Comparison of ENCODE assay signal across 1 cellular context in genomic region chr13:69585656-69586055, GRCh38.
TF ChIP-seq lines count a peak whose summit lies in the region.

No MANE protein-coding gene starts in this region.

TF ChIP-seq in HepG2, 621 proteins besides CTCF, POLR2A, EP300 and RAD21 (continued from another document):
- TF ChIP-seq, protein P1, sequence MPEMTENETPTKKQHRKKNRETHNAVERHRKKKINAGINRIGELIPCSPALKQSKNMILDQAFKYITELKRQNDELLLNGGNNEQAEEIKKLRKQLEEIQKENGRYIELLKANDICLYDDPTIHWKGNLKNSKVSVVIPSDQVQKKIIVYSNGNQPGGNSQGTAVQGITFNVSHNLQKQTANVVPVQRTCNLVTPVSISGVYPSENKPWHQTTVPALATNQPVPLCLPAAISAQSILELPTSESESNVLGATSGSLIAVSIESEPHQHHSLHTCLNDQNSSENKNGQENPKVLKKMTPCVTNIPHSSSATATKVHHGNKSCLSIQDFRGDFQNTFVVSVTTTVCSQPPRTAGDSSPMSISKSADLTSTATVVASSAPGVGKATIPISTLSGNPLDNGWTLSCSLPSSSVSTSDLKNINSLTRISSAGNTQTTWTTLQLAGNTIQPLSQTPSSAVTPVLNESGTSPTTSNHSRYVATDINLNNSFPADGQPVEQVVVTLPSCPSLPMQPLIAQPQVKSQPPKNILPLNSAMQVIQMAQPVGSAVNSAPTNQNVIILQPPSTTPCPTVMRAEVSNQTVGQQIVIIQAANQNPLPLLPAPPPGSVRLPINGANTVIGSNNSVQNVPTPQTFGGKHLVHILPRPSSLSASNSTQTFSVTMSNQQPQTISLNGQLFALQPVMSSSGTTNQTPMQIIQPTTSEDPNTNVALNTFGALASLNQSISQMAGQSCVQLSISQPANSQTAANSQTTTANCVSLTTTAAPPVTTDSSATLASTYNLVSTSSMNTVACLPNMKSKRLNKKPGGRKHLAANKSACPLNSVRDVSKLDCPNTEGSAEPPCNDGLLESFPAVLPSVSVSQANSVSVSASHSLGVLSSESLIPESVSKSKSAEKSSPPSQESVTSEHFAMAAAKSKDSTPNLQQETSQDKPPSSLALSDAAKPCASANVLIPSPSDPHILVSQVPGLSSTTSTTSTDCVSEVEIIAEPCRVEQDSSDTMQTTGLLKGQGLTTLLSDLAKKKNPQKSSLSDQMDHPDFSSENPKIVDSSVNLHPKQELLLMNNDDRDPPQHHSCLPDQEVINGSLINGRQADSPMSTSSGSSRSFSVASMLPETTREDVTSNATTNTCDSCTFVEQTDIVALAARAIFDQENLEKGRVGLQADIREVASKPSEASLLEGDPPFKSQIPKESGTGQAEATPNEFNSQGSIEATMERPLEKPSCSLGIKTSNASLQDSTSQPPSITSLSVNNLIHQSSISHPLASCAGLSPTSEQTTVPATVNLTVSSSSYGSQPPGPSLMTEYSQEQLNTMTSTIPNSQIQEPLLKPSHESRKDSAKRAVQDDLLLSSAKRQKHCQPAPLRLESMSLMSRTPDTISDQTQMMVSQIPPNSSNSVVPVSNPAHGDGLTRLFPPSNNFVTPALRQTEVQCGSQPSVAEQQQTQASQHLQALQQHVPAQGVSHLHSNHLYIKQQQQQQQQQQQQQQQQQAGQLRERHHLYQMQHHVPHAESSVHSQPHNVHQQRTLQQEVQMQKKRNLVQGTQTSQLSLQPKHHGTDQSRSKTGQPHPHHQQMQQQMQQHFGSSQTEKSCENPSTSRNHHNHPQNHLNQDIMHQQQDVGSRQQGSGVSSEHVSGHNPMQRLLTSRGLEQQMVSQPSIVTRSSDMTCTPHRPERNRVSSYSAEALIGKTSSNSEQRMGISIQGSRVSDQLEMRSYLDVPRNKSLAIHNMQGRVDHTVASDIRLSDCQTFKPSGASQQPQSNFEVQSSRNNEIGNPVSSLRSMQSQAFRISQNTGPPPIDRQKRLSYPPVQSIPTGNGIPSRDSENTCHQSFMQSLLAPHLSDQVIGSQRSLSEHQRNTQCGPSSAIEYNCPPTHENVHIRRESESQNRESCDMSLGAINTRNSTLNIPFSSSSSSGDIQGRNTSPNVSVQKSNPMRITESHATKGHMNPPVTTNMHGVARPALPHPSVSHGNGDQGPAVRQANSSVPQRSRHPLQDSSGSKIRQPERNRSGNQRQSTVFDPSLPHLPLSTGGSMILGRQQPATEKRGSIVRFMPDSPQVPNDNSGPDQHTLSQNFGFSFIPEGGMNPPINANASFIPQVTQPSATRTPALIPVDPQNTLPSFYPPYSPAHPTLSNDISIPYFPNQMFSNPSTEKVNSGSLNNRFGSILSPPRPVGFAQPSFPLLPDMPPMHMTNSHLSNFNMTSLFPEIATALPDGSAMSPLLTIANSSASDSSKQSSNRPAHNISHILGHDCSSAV (CRISPR knock-in tag; IDR thresholded peaks at IDR 0.05; ENCODE audit: borderline replicate concordance) = no peak
- no peak for TF ChIP-seq STAT6 (CRISPR knock-in tag; IDR thresholded peaks at IDR 0.05; ENCODE audit: borderline replicate concordance)
- no peak for TF ChIP-seq PHB2 (IDR thresholded peaks at IDR 0.05; ENCODE audit: partially characterized antibody)
- no peak for TF ChIP-seq PTBP1 (IDR thresholded peaks at IDR 0.05; ENCODE audit: low read depth, low read length, poor library complexity, severe bottlenecking)
- TF ChIP-seq, protein P2, sequence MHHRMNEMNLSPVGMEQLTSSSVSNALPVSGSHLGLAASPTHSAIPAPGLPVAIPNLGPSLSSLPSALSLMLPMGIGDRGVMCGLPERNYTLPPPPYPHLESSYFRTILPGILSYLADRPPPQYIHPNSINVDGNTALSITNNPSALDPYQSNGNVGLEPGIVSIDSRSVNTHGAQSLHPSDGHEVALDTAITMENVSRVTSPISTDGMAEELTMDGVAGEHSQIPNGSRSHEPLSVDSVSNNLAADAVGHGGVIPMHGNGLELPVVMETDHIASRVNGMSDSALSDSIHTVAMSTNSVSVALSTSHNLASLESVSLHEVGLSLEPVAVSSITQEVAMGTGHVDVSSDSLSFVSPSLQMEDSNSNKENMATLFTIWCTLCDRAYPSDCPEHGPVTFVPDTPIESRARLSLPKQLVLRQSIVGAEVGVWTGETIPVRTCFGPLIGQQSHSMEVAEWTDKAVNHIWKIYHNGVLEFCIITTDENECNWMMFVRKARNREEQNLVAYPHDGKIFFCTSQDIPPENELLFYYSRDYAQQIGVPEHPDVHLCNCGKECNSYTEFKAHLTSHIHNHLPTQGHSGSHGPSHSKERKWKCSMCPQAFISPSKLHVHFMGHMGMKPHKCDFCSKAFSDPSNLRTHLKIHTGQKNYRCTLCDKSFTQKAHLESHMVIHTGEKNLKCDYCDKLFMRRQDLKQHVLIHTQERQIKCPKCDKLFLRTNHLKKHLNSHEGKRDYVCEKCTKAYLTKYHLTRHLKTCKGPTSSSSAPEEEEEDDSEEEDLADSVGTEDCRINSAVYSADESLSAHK (CRISPR knock-in tag; IDR thresholded peaks at IDR 0.05; ENCODE audit: borderline replicate concordance) = no peak
- TF ChIP-seq, protein P3, sequence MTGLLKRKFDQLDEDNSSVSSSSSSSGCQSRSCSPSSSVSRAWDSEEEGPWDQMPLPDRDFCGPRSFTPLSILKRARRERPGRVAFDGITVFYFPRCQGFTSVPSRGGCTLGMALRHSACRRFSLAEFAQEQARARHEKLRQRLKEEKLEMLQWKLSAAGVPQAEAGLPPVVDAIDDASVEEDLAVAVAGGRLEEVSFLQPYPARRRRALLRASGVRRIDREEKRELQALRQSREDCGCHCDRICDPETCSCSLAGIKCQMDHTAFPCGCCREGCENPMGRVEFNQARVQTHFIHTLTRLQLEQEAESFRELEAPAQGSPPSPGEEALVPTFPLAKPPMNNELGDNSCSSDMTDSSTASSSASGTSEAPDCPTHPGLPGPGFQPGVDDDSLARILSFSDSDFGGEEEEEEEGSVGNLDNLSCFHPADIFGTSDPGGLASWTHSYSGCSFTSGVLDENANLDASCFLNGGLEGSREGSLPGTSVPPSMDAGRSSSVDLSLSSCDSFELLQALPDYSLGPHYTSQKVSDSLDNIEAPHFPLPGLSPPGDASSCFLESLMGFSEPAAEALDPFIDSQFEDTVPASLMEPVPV (CRISPR knock-in tag; IDR thresholded peaks at IDR 0.05) = no peak
- TF ChIP-seq EZH2 (conservative IDR thresholded peaks at IDR 0.05; ENCODE audit: low read depth, low read length) = no peak
- no peak for TF ChIP-seq LRRFIP1 (CRISPR knock-in tag; conservative IDR thresholded peaks at IDR 0.05)
